In the genomic region with DNA sequence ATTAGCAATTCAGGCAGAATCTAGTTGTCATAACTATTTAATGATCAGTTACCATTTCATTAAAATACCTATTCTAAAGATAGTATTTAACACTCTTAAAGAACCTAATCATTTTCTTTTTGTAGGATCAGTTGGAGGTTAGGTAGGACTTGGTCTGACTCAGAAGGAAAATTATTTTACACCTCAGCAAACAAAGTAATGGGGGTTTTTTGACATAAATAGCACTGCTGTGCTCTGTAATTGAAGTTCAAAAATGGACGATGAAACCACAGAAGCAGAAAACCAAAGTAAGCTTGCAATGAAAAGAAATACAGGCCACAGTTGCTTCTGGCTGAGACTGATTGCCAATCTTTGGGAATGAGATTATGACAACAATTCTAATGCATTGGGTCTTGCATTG, we compare ENCODE assay signal across 24 cellular contexts.
DNase-seq lines count a peak whose midpoint lies in the region; ATAC-seq, FAIRE-seq and TF ChIP-seq lines count a peak whose summit lies in the region.
"Had no signal": no experiment of that assay in that cellular context is flagged by ENCODE, and none has a peak within 500 bp of the region (broad histone marks: within the 10 kb centered on the region; RNA-seq: fewer than 3 reads in every experiment).

No MANE protein-coding gene starts in this region.

- no peaks in the 10 kb centered on the region for H3K27me3 Mint-ChIP-seq in effector memory CD8-positive, alpha-beta T cell
- H3K27me3 Mint-ChIP-seq: dendritic cell treated with granulocyte-macrophage colony-stimulating factor and Interleukin-4, amounts not matched to agents 40 ng/mL and 50 ng/mL, for 4 days; stimulated activated memory B cell treated with anti-CD40 and anti-IgM and Interleukin-4, amounts not matched to agents 10 μg/mL and 1 μg/mL and 100 μg/mL, for 72 hours had no signal

- no peaks in the 10 kb centered on the region for H3K4me1 Mint-ChIP-seq in effector memory CD8-positive, alpha-beta T cell (ENCODE audit: low read depth in 2 of 2)
- H3K4me1 Mint-ChIP-seq: stimulated activated memory B cell treated with anti-CD40 and anti-IgM and Interleukin-4, amounts not matched to agents 10 μg/mL and 1 μg/mL and 100 μg/mL, for 72 hours had no signal

- no peak overlapping the region for H3K27ac Mint-ChIP-seq in effector memory CD8-positive, alpha-beta T cell
- H3K27ac Mint-ChIP-seq: dendritic cell treated with granulocyte-macrophage colony-stimulating factor and Interleukin-4, amounts not matched to agents 40 ng/mL and 50 ng/mL, for 4 days; GM23338; stimulated activated memory B cell treated with anti-CD40 and anti-IgM and Interleukin-4, amounts not matched to agents 10 μg/mL and 1 μg/mL and 100 μg/mL, for 72 hours had no signal

- no peaks in the 10 kb centered on the region for H3K36me3 Mint-ChIP-seq in effector memory CD8-positive, alpha-beta T cell (ENCODE audit: insufficient read depth)
- H3K36me3 Mint-ChIP-seq: stimulated activated memory B cell treated with anti-CD40 and anti-IgM and Interleukin-4, amounts not matched to agents 10 μg/mL and 1 μg/mL and 100 μg/mL, for 72 hours had no signal

- DNase-seq in medulla oblongata (ENCODE audit: extremely low spot score) = no peak
- no peak for DNase-seq in effector memory CD8-positive, alpha-beta T cell
- DNase-seq: activated CD4-positive, alpha-beta T cell treated with anti-CD3 and anti-CD28 coated beads, Interleukin-2, amount 50 U/mL, for 1 hour; activated gamma-delta T cell treated with Interleukin-2 at 50 U/mL for 16 hours; adrenal gland; DMS79; foreskin melanocyte; hypothalamus; kidney; NCI-H1436; NCI-H2171; Right ventricle myocardium superior; testis had no signal

- H3K4me3 Mint-ChIP-seq in effector memory CD8-positive, alpha-beta T cell = no peak overlapping the region
- H3K4me3 Mint-ChIP-seq: dendritic cell treated with granulocyte-macrophage colony-stimulating factor and Interleukin-4, amounts not matched to agents 40 ng/mL and 50 ng/mL, for 4 days; GM23338; stimulated activated memory B cell treated with anti-CD40 and anti-IgM and Interleukin-4, amounts not matched to agents 10 μg/mL and 1 μg/mL and 100 μg/mL, for 72 hours had no signal

- no peaks in the 10 kb centered on the region for H3K9me3 Mint-ChIP-seq in effector memory CD8-positive, alpha-beta T cell
- H3K9me3 Mint-ChIP-seq: dendritic cell treated with granulocyte-macrophage colony-stimulating factor and Interleukin-4, amounts not matched to agents 40 ng/mL and 50 ng/mL, for 4 days; GM23338; stimulated activated memory B cell treated with anti-CD40 and anti-IgM and Interleukin-4, amounts not matched to agents 10 μg/mL and 1 μg/mL and 100 μg/mL, for 72 hours had no signal

- ATAC-seq in GM18861 (IDR thresholded peaks at IDR 0.05; ENCODE audit: unreplicated experiment) (peak; percentile 55), HG02610 (IDR thresholded peaks at IDR 0.05; ENCODE audit: unreplicated experiment) (peak; percentile 76), HG03342 (IDR thresholded peaks at IDR 0.05; ENCODE audit: unreplicated experiment) (peak; percentile 46), SK-N-SH treated with all-trans-retinoic acid at 6 μM for 48 hours (no peak)
- ATAC-seq in effector memory CD8-positive, alpha-beta T cell (replicated peaks) = no peak
- ATAC-seq: GM23338; sciatic nerve; stimulated activated memory B cell treated with anti-CD40 and anti-IgM and Interleukin-4, amounts not matched to agents 10 μg/mL and 1 μg/mL and 100 μg/mL, for 72 hours had no signal

- peak; percentile 72 for FAIRE-seq in islet of Langerhans (lab: Jason Lieb, UNC)
- FAIRE-seq: bronchial epithelial cell, GM18507, kidney had no signal

TF ChIP-seq in SK-N-SH treated with all-trans-retinoic acid at 6 μM for 48 hours, 23 proteins besides CTCF, POLR2A, EP300 and RAD21:
- TF ChIP-seq ESRRG (CRISPR knock-in tag; IDR thresholded peaks at IDR 0.05) (no peak), BACH2 (CRISPR knock-in tag; IDR thresholded peaks at IDR 0.05; ENCODE audit: borderline replicate concordance) (no peak), ISL1 (CRISPR knock-in tag; IDR thresholded peaks at IDR 0.05) (no peak), ZNF565 (CRISPR knock-in tag; conservative IDR thresholded peaks at IDR 0.05; ENCODE audit: low read depth) (no peak), ZFP30 (CRISPR knock-in tag; IDR thresholded peaks at IDR 0.05) (no peak), ZNF8 (CRISPR knock-in tag; IDR thresholded peaks at IDR 0.05) (no peak), ZC3H10 (CRISPR knock-in tag; IDR thresholded peaks at IDR 0.05) (no peak), OSR1 (CRISPR knock-in tag; IDR thresholded peaks at IDR 0.05) (no peak), PATZ1 (CRISPR knock-in tag; IDR thresholded peaks at IDR 0.05; ENCODE audit: borderline replicate concordance) (no peak), TCF4 (CRISPR knock-in tag; IDR thresholded peaks at IDR 0.05; ENCODE audit: borderline replicate concordance) (no peak), PPARA (CRISPR knock-in tag; IDR thresholded peaks at IDR 0.05; ENCODE audit: borderline replicate concordance) (no peak), ZFP3 (CRISPR knock-in tag; IDR thresholded peaks at IDR 0.05) (no peak), POU6F1 (CRISPR knock-in tag; IDR thresholded peaks at IDR 0.05; ENCODE audit: borderline replicate concordance, low read depth) (no peak), TOX (CRISPR knock-in tag; IDR thresholded peaks at IDR 0.05; ENCODE audit: borderline replicate concordance) (no peak)
- TF ChIP-seq, protein P1, sequence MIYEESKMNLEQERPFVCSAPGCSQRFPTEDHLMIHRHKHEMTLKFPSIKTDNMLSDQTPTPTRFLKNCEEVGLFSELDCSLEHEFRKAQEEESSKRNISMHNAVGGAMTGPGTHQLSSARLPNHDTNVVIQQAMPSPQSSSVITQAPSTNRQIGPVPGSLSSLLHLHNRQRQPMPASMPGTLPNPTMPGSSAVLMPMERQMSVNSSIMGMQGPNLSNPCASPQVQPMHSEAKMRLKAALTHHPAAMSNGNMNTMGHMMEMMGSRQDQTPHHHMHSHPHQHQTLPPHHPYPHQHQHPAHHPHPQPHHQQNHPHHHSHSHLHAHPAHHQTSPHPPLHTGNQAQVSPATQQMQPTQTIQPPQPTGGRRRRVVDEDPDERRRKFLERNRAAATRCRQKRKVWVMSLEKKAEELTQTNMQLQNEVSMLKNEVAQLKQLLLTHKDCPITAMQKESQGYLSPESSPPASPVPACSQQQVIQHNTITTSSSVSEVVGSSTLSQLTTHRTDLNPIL (CRISPR knock-in tag; IDR thresholded peaks at IDR 0.05; ENCODE audit: low read depth) = no peak
- TF ChIP-seq, protein P2, sequence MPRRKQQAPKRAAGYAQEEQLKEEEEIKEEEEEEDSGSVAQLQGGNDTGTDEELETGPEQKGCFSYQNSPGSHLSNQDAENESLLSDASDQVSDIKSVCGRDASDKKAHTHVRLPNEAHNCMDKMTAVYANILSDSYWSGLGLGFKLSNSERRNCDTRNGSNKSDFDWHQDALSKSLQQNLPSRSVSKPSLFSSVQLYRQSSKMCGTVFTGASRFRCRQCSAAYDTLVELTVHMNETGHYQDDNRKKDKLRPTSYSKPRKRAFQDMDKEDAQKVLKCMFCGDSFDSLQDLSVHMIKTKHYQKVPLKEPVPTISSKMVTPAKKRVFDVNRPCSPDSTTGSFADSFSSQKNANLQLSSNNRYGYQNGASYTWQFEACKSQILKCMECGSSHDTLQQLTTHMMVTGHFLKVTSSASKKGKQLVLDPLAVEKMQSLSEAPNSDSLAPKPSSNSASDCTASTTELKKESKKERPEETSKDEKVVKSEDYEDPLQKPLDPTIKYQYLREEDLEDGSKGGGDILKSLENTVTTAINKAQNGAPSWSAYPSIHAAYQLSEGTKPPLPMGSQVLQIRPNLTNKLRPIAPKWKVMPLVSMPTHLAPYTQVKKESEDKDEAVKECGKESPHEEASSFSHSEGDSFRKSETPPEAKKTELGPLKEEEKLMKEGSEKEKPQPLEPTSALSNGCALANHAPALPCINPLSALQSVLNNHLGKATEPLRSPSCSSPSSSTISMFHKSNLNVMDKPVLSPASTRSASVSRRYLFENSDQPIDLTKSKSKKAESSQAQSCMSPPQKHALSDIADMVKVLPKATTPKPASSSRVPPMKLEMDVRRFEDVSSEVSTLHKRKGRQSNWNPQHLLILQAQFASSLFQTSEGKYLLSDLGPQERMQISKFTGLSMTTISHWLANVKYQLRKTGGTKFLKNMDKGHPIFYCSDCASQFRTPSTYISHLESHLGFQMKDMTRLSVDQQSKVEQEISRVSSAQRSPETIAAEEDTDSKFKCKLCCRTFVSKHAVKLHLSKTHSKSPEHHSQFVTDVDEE (CRISPR knock-in tag; IDR thresholded peaks at IDR 0.05) = no peak

Comparison
In these comparisons a context has a peak if more than half of its experiments do, and no peak if none do; other contexts are left out.
1. ATAC-seq: peak in GM18861 (single experiment), HG02610 (single experiment) and HG03342 (single experiment); none in SK-N-SH treated with all-trans-retinoic acid at 6 μM for 48 hours (single experiment) and effector memory CD8-positive, alpha-beta T cell (single experiment).